ENCODE assay signal across 14 cellular contexts in the genomic region with DNA sequence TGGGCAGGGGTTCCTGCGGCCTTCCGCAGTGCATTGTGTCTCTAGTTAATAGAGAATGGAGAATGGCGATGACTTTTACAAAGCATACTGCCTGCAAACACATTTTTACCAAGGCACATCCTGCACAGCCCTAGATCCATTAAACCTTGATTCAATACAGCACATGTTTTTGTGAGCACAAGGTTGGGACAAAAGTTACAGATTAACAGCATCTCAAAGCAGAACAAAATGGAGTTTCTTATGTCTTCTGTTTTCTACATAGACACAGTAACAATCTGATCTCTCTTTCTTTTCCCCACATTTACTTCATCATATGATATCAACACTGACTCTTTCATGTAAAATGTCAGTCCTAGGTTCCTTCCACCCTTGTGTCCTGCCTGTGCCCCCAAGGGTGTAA.
"Had no signal": no experiment of that assay in that cellular context is flagged by ENCODE, and none has a peak within 500 bp of the region (broad histone marks: within the 10 kb centered on the region; RNA-seq: fewer than 3 reads in every experiment).

No MANE protein-coding gene starts in this region.

- H3K4me3 Mint-ChIP-seq: activated CD8-positive, alpha-beta T cell treated with anti-CD3 and anti-CD28 coated beads for 36 hours; immature natural killer cell; naive thymus-derived CD8-positive, alpha-beta T cell had no signal

- H3K4me3 ChIP-seq: mucosa of descending colon, thyroid gland, vagina had no signal

- H3K36me3 Mint-ChIP-seq: immature natural killer cell had no signal

- H3K27me3 ChIP-seq: thyroid gland, vagina had no signal

- DNase-seq: activated CD4-positive, alpha-beta T cell treated with anti-CD3 and anti-CD28 coated beads for 4 hours; activated CD8-positive, alpha-beta memory T cell treated with anti-CD3 and anti-CD28 coated beads, Interleukin-2, amount 50 U/mL, for 48 hours; activated CD8-positive, alpha-beta T cell treated with anti-CD3 and anti-CD28 coated beads for 36 hours; activated naive CD4-positive, alpha-beta T cell; effector CD8-positive, alpha-beta T cell; immature natural killer cell; mucosa of descending colon; naive thymus-derived CD8-positive, alpha-beta T cell; stimulated activated CD4-positive, alpha-beta T cell treated with anti-CD3 and anti-CD28 coated beads, Interleukin-4, amount 100 ng/mL, for 4 hours; T1000; thyroid gland had no signal

- H3K9me3 Mint-ChIP-seq: activated CD8-positive, alpha-beta T cell treated with anti-CD3 and anti-CD28 coated beads for 36 hours; immature natural killer cell; naive thymus-derived CD8-positive, alpha-beta T cell had no signal

- H3K27me3 Mint-ChIP-seq: activated CD8-positive, alpha-beta T cell treated with anti-CD3 and anti-CD28 coated beads for 36 hours; naive thymus-derived CD8-positive, alpha-beta T cell had no signal

- H3K4me1 Mint-ChIP-seq: immature natural killer cell had no signal

- H3K4me1 ChIP-seq: vagina had no signal

- H3K9me3 ChIP-seq: mucosa of descending colon, thyroid gland, vagina had no signal

- H3K27ac ChIP-seq: thyroid gland, vagina, VCaP had no signal

- FAIRE-seq: colon had no signal

- ATAC-seq: activated CD8-positive, alpha-beta T cell treated with anti-CD3 and anti-CD28 coated beads for 36 hours; mucosa of descending colon; naive thymus-derived CD8-positive, alpha-beta T cell had no signal

- H3K36me3 ChIP-seq: thyroid gland, vagina had no signal
